In genomic region chr18:70700496-70700895, GRCh38 we compare ENCODE assay signal across 9 cellular contexts.
"Had no signal": no experiment of that assay in that cellular context is flagged by ENCODE, and none has a peak within 500 bp of the region (broad histone marks: within the 10 kb centered on the region; RNA-seq: fewer than 3 reads in every experiment).

No MANE protein-coding gene starts in this region.

- H3K9ac ChIP-seq: KMS-11 had no signal

- H3K4me3 ChIP-seq: K562 had no signal

- H3K36me3 Mint-ChIP-seq: IgD-negative memory B cell had no signal

- H3K4me3 Mint-ChIP-seq: IgD-negative memory B cell had no signal

- DNase-seq: IMR-90, KBM-7, KG1 had no signal

- H3K4me1 Mint-ChIP-seq: IgD-negative memory B cell had no signal

- H3K27ac ChIP-seq: HL-60, KMS-11 had no signal

- H3K4me2 ChIP-seq: KMS-11 had no signal

- H3K27me3 Mint-ChIP-seq: IgD-negative memory B cell had no signal

- ATAC-seq: HepG2, K562 had no signal

- FAIRE-seq: HepG2, HTR-8/SVneo, K562 had no signal
